In the genomic region with DNA sequence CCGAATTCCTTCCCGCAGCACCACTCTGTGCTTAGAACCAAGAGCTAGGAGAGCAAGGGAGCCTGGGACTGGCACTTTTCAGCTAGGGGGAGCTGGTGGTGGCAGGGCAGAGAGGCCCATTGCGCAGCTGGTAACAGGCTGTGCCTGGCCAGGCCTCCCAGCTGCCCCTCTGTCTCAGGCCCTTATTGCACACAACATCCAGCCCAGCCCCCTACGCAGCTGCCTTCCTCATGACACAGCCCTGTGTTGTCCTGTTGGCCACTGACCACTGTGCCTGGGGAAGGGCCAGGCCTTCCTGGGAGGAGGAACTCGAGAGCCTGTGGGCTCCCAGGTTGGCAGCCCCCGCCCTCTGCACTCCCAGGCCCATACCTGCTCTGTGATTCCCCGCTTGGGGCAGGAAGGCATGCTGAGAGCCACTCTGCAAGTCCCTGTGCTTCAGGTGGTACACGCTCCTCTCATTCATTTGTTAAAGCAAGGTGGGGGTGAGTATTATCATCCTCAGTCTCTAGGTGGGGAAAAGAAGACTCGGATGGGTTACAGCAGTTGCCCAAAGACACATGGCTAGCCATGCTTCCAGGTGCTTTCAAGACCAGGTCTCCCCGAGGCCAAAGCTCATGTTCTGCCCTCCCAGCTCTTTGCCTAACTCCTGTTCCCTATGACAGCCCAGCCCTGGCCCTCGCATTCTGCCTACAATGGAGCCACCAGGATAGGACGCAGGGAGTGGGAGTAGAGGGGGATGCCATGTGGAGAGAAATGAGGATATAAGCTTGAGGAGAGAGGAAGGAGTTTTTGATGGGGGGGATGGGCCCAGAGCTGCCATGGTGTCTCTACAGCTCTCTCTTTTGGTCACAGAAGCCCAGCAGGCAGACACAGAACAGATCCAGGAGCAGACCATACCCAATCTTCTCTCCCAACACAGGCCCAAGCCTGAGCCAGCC, we compare ENCODE assay signal across 21 cellular contexts.
DNase-seq lines count a peak whose midpoint lies in the region; ATAC-seq, FAIRE-seq and TF ChIP-seq lines count a peak whose summit lies in the region.
"Had no signal": no experiment of that assay in that cellular context is flagged by ENCODE, and none has a peak within 500 bp of the region (broad histone marks: within the 10 kb centered on the region; RNA-seq: fewer than 3 reads in every experiment).

No MANE protein-coding gene starts in this region.

- H3K4me2 ChIP-seq in H1 (ENCODE audit: insufficient read depth in 1 of 2, low read depth in 2 of 2, low read length in 2 of 2): 0 out of 4 replicates have a peak overlapping the region, but pooled peaks of 1 of the 2 experiments have one; percentile 2
- H3K4me2 ChIP-seq: smooth muscle cell had no signal

- no peak overlapping the region for H2AFZ ChIP-seq in H1 (ENCODE audit: low read length)

- no peak overlapping the region for H3K27ac ChIP-seq in H1 (ENCODE audit: low read depth, low read length)
- H3K27ac ChIP-seq: pancreas had no signal

- H3K14ac ChIP-seq in H1 (ENCODE audit: insufficient read length): no peak overlapping the region

- TF ChIP-seq RAD21 in H1 (IDR thresholded peaks at IDR 0.05 in 1 of 2, conservative IDR thresholded peaks at IDR 0.05 in 1 of 2; ENCODE audit: low read depth in 2 of 2, low read length in 2 of 2): peak in 1 of 2 experiments; percentile 0; a peak in 1 of 4 replicates

- H2BK12ac ChIP-seq in H1 (ENCODE audit: low read depth, low read length): peak overlapping the region; percentile 45; the same call in 1 of the 2 replicates

- DNase-seq in SHP77 (lab: John Stamatoyannopoulos, UW) (peak; percentile 15 to 54), H1 (ENCODE audit: low read depth in 1 of 2, low spot score in 2 of 2) (peak in 1 of 2 experiments; percentile 69), myocyte (ENCODE audit: low read depth) (peak; percentile 89), superior temporal gyrus (ENCODE audit: extremely low spot score) (peak; percentile 97), HEK293T (ENCODE audit: extremely low spot score) (no peak), osteocyte (ENCODE audit: extremely low spot score, unreplicated experiment) (no peak)
- DNase-seq: activated CD4-positive, alpha-beta T cell treated with anti-CD3 and anti-CD28 coated beads for 4 hours; activated effector memory CD4-positive, alpha-beta T cell treated with anti-CD3 and anti-CD28 coated beads, Interleukin-2, amount 50 U/mL, for 16 hours; aorta; GDM1; mucosa of descending colon; NCI-H345; pancreas had no signal

- H4K91ac ChIP-seq in H1 (replicated peaks; ENCODE audit: insufficient read length, low read length): peak overlapping the region; percentile 78

- no peak for TF ChIP-seq POLR2A in H1 (IDR thresholded peaks at IDR 0.05; ENCODE audit: control extremely low read depth in 1 of 2, low read depth in 2 of 2, low read length in 2 of 2)

- H4K20me1 ChIP-seq in H1 (replicated peaks in 1 of 2; ENCODE audit: control insufficient read depth in 1 of 2, insufficient read depth in 2 of 2, low read length in 2 of 2): no peaks in the 10 kb centered on the region

- 49% methylated on average over 11 of the region's 12 CpGs; no CpG with 5 or more reads in 1 of the 2 experiments for WGBS in H1 (ENCODE audit: extremely low coverage in 1 of 2, insufficient coverage in 1 of 2, insufficient read length in 1 of 2, insufficient replicate concordance in 2 of 2, low coverage in 1 of 2, low lambda C conversion rate in 2 of 2, missing lambda C conversion rate in 1 of 2), 2 experiments

- peak overlapping the region; percentile 2; the same call in 1 of the 2 replicates for H2BK5ac ChIP-seq in H1 (ENCODE audit: low read depth, low read length)

- H2BK120ac ChIP-seq in H1 (replicated peaks; ENCODE audit: low read depth, low read length): no peak overlapping the region

- ATAC-seq in HG03520 (IDR thresholded peaks at IDR 0.05; ENCODE audit: unreplicated experiment) (no peak), HG03039 (IDR thresholded peaks at IDR 0.05; ENCODE audit: unreplicated experiment) (no peak)
- ATAC-seq: mucosa of descending colon, pancreas had no signal

- no peaks in the 10 kb centered on the region for H3K27me3 ChIP-seq in H1 (replicated peaks in 1 of 4; ENCODE audit: control insufficient read depth in 3 of 4, extremely low read depth in 1 of 4, insufficient read depth in 3 of 4, low read length in 3 of 4)

- H3K27ac Mint-ChIP-seq in osteocyte (ENCODE audit: unreplicated experiment): no peak overlapping the region
- H3K27ac Mint-ChIP-seq: B cell; stimulated activated memory B cell treated with anti-CD40 and anti-IgM and Interleukin-4, amounts not matched to agents 10 μg/mL and 1 μg/mL and 100 μg/mL, for 72 hours had no signal

- no peaks in the 10 kb centered on the region for H3K4me1 Mint-ChIP-seq in osteocyte (ENCODE audit: unreplicated experiment)
- H3K4me1 Mint-ChIP-seq: B cell; stimulated activated memory B cell treated with anti-CD40 and anti-IgM and Interleukin-4, amounts not matched to agents 10 μg/mL and 1 μg/mL and 100 μg/mL, for 72 hours had no signal

- peaks cover 17% of the 10 kb centered on the region for H3K27me3 Mint-ChIP-seq in osteocyte (ENCODE audit: unreplicated experiment)

- H3K9me3 Mint-ChIP-seq in osteocyte (ENCODE audit: unreplicated experiment): no peaks in the 10 kb centered on the region
- H3K9me3 Mint-ChIP-seq: stimulated activated memory B cell treated with anti-CD40 and anti-IgM and Interleukin-4, amounts not matched to agents 10 μg/mL and 1 μg/mL and 100 μg/mL, for 72 hours had no signal

- H3K4ac ChIP-seq in H1 (replicated peaks; ENCODE audit: insufficient read length, low read depth, low read length): no peak overlapping the region

- TF ChIP-seq EP300 in H1 (IDR thresholded peaks at IDR 0.05; ENCODE audit: borderline replicate concordance in 1 of 2, low read depth in 2 of 2, low read length in 2 of 2): no peak

- no peaks in the 10 kb centered on the region for H3K36me3 ChIP-seq in H1 (ENCODE audit: control insufficient read depth in 2 of 4, insufficient read depth in 4 of 4, low read length in 3 of 4)
- H3K36me3 ChIP-seq: pancreas, tibial nerve had no signal

- H3K56ac ChIP-seq in H1 (replicated peaks; ENCODE audit: insufficient read length, low read depth, low read length): no peak overlapping the region

- H4K8ac ChIP-seq in H1 (ENCODE audit: extremely low read depth, insufficient read depth, low read length): no peak overlapping the region; the same call in 1 of the 2 replicates

- CTCF ChIA-PET in H1 (lab: Charles Lee; ENCODE audit: partially characterized antibody): interaction anchor here (0.8 to 8.0 kb wide), 26 partner anchors 8 to 375 kb away, joined by 3 to 112 read pairs (median 6); no protein-coding TSS in a partner anchor
- CTCF ChIA-PET in HEK293T (lab: Yijun Ruan, JAX): interaction anchor here (3.7 kb wide), 1 partner anchor 214 kb away, joined by 18 read pairs; no protein-coding TSS in a partner anchor

- no peak for FAIRE-seq in H1 (lab: Jason Lieb, UNC)
- FAIRE-seq: endometrium, HTR-8/SVneo, pancreas had no signal

- no peak overlapping the region for H3K4me3 ChIP-seq in H1 (ENCODE audit: extremely low read depth in 1 of 4, insufficient read depth in 2 of 4, low read depth in 3 of 4, low read length in 4 of 4)
- H3K4me3 ChIP-seq: mucosa of descending colon, pancreas, smooth muscle cell, tibial nerve had no signal

- peaks cover 18 to 23% (median 20%) of the 10 kb centered on the region in 4 experiments for H3K4me1 ChIP-seq in H1 (replicated peaks in 1 of 4; ENCODE audit: control insufficient read depth in 3 of 4, insufficient read depth in 4 of 4, low read length in 3 of 4)
- H3K4me1 ChIP-seq: pancreas had no signal

- peak overlapping the region; percentile 73 for H3K18ac ChIP-seq in H1 (ENCODE audit: extremely low read depth, low read length)

- H2BK20ac ChIP-seq in H1 (ENCODE audit: low read length): peak overlapping the region; percentile 35; the same call in 1 of the 2 replicates

- TF ChIP-seq CTCF in H1 (IDR thresholded peaks at IDR 0.05; ENCODE audit: control extremely low read depth in 1 of 3, insufficient read depth in 1 of 3, low read depth in 1 of 3, low read length in 3 of 3): peak in 2 of 3 experiments; percentile 17 to 33; a peak in 2 of 4 replicates
- no peak for TF ChIP-seq CTCF in osteocyte (IDR thresholded peaks at IDR 0.05)

- H3K79me2 ChIP-seq in H1 (ENCODE audit: control insufficient read depth in 1 of 2, insufficient read depth in 2 of 2, low read length in 2 of 2): no peaks in the 10 kb centered on the region

- H3K9ac ChIP-seq in H1 (replicated peaks in 1 of 4; ENCODE audit: extremely low read depth in 1 of 4, low read depth in 3 of 4, low read length in 3 of 4): no peak overlapping the region

- H3K23ac ChIP-seq in H1 (ENCODE audit: insufficient read length): no peak overlapping the region

- no peaks in the 10 kb centered on the region for H3K36me3 Mint-ChIP-seq in osteocyte (ENCODE audit: unreplicated experiment)
- H3K36me3 Mint-ChIP-seq: stimulated activated memory B cell treated with anti-CD40 and anti-IgM and Interleukin-4, amounts not matched to agents 10 μg/mL and 1 μg/mL and 100 μg/mL, for 72 hours had no signal

- POLR2A ChIA-PET in H1 (lab: Charles Lee; ENCODE audit: partially characterized antibody): interaction anchor here (0.8 to 1.6 kb wide), 5 partner anchors 87 to 366 kb away, joined by 3 read pairs; no protein-coding TSS in a partner anchor
- POLR2A ChIA-PET in HEK293T (lab: Yijun Ruan, JAX): no interaction called here

- no peak overlapping the region for H4K5ac ChIP-seq in H1 (ENCODE audit: insufficient read length, low read depth, low read length)

- peaks cover 3% of the 10 kb centered on the region; the same call in 1 of the 2 replicates for H3K23me2 ChIP-seq in H1 (ENCODE audit: low read depth, low read length)

- H2BK15ac ChIP-seq in H1 (ENCODE audit: low read length): no peak overlapping the region

- H3K4me3 Mint-ChIP-seq in osteocyte (ENCODE audit: unreplicated experiment): no peak overlapping the region
- H3K4me3 Mint-ChIP-seq: B cell; stimulated activated memory B cell treated with anti-CD40 and anti-IgM and Interleukin-4, amounts not matched to agents 10 μg/mL and 1 μg/mL and 100 μg/mL, for 72 hours had no signal

- peaks cover 5% of the 10 kb centered on the region; the same call in 1 of the 2 replicates for H3K79me1 ChIP-seq in H1 (ENCODE audit: low read depth, low read length)

- peak overlapping the region; percentile 4; the same call in 1 of the 2 replicates for H2AK5ac ChIP-seq in H1 (ENCODE audit: low read depth, low read length)

- no peaks in the 10 kb centered on the region for H3K9me3 ChIP-seq in H1 (ENCODE audit: insufficient read depth in 2 of 2, low read depth in 1 of 2, low read length in 1 of 2)
- H3K9me3 ChIP-seq: mucosa of descending colon, pancreas, tibial nerve had no signal

TF ChIP-seq in H1, 55 proteins besides CTCF, POLR2A, EP300 and RAD21 (continues in another document):
- TF ChIP-seq SRF (IDR thresholded peaks at IDR 0.05; ENCODE audit: low read depth, low read length): no peak
- no peak for TF ChIP-seq TCF12 (IDR thresholded peaks at IDR 0.05; ENCODE audit: low read depth, low read length)
- TF ChIP-seq NANOG (IDR thresholded peaks at IDR 0.05; ENCODE audit: insufficient read depth, low read depth, low read length, poor library complexity, severe bottlenecking): no peak

TF ChIP-seq in HEK293T, 16 proteins besides CTCF, POLR2A, EP300 and RAD21 (continues in another document):
- TF ChIP-seq FOXM1 (IDR thresholded peaks at IDR 0.05; ENCODE audit: borderline replicate concordance) (no peak), HDGF (IDR thresholded peaks at IDR 0.05; ENCODE audit: borderline replicate concordance) (no peak), LEF1 (IDR thresholded peaks at IDR 0.05; ENCODE audit: borderline replicate concordance) (no peak)

Comparison
In these comparisons a context has a peak if more than half of its experiments do, and no peak if none do; other contexts are left out.
1. DNase-seq: peak in SHP77 (2 of 2), myocyte (single experiment) and superior temporal gyrus (single experiment); none in HEK293T (single experiment) and osteocyte (single experiment).